ENCODE assay signal across 1 cellular context in genomic region chr22:24427500-24428164, GRCh38.
TF ChIP-seq lines count a peak whose summit lies in the region.

TSS of gene ADORA2A (plus strand) at chr22:24427599. CDS start at chr22:24433405, 5,806 bp downstream.

TF ChIP-seq in WTC11, 78 proteins besides CTCF, POLR2A, EP300 and RAD21 (continued from another document):
- TF ChIP-seq AFF4 (CRISPR knock-in tag; IDR thresholded peaks at IDR 0.05; ENCODE audit: borderline replicate concordance), result no peak
- no peak for TF ChIP-seq IRF1 (CRISPR knock-in tag; IDR thresholded peaks at IDR 0.05)
- TF ChIP-seq, protein P1, sequence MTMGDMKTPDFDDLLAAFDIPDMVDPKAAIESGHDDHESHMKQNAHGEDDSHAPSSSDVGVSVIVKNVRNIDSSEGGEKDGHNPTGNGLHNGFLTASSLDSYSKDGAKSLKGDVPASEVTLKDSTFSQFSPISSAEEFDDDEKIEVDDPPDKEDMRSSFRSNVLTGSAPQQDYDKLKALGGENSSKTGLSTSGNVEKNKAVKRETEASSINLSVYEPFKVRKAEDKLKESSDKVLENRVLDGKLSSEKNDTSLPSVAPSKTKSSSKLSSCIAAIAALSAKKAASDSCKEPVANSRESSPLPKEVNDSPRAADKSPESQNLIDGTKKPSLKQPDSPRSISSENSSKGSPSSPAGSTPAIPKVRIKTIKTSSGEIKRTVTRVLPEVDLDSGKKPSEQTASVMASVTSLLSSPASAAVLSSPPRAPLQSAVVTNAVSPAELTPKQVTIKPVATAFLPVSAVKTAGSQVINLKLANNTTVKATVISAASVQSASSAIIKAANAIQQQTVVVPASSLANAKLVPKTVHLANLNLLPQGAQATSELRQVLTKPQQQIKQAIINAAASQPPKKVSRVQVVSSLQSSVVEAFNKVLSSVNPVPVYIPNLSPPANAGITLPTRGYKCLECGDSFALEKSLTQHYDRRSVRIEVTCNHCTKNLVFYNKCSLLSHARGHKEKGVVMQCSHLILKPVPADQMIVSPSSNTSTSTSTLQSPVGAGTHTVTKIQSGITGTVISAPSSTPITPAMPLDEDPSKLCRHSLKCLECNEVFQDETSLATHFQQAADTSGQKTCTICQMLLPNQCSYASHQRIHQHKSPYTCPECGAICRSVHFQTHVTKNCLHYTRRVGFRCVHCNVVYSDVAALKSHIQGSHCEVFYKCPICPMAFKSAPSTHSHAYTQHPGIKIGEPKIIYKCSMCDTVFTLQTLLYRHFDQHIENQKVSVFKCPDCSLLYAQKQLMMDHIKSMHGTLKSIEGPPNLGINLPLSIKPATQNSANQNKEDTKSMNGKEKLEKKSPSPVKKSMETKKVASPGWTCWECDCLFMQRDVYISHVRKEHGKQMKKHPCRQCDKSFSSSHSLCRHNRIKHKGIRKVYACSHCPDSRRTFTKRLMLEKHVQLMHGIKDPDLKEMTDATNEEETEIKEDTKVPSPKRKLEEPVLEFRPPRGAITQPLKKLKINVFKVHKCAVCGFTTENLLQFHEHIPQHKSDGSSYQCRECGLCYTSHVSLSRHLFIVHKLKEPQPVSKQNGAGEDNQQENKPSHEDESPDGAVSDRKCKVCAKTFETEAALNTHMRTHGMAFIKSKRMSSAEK (CRISPR knock-in tag; IDR thresholded peaks at IDR 0.05; ENCODE audit: borderline replicate concordance), result no peak
- TF ChIP-seq ZNF232 (CRISPR knock-in tag; IDR thresholded peaks at IDR 0.05), result no peak
- TF ChIP-seq, protein P2, sequence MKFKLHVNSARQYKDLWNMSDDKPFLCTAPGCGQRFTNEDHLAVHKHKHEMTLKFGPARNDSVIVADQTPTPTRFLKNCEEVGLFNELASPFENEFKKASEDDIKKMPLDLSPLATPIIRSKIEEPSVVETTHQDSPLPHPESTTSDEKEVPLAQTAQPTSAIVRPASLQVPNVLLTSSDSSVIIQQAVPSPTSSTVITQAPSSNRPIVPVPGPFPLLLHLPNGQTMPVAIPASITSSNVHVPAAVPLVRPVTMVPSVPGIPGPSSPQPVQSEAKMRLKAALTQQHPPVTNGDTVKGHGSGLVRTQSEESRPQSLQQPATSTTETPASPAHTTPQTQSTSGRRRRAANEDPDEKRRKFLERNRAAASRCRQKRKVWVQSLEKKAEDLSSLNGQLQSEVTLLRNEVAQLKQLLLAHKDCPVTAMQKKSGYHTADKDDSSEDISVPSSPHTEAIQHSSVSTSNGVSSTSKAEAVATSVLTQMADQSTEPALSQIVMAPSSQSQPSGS (CRISPR knock-in tag; IDR thresholded peaks at IDR 0.05; ENCODE audit: borderline replicate concordance, low read depth), result no peak
- TF ChIP-seq, protein P3, sequence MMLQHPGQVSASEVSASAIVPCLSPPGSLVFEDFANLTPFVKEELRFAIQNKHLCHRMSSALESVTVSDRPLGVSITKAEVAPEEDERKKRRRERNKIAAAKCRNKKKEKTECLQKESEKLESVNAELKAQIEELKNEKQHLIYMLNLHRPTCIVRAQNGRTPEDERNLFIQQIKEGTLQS (CRISPR knock-in tag; conservative IDR thresholded peaks at IDR 0.05), result no peak
